8 cellular contexts compared by ENCODE assay signal in the genomic region with DNA sequence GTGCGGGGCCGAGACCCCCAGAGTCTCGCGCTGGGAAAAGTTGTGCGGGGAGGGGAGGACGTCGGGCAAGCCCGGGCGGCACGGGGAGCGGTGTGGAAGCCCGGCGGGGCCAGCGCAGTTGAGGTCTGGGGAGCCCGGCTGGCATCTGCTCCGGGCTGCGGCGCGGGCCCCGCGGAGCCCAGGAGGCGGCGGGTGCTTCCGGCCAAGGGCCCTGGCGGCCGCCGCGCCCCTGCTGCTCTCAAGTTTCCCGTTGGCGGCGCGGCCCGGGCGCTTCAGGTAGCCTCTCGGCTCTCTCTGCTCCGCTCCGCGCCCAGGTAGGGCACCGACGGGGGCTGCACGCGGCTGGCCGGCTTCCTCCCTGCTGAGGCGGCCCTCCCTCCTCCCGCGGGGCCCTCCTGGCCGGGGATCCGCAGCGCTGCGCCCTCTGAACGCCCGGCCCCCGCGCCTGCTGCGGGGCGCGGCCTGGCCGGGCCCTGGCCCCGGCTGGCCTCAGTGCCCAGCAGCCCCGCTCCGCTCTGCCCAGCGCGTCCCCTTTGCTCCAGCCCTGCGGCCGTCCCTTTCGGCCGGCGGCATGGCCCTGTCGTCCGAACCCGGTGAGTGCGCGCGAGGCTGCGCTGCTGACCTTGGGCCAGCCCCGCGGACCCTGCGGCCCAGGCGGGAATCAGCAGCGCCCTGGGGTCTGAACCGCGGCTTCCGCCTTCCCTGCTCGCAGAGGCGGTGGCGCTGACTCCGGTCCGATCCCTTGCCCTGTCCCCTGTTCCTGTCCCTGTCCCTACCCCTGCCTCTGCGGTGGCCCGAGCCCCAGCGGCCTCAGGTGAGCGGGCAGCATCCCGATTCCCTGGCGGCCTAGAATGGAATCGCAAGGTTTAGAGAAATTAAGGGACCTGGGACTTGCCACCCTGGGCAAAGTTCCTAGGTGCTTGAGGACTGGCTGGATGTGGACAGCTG. TPM values are rescaled to one million over a fixed set of nuclear protein-coding genes. Genes with fewer than 3 reads are reported as not detected.
DNase-seq lines count a peak whose midpoint lies in the region; ATAC-seq and TF ChIP-seq lines count a peak whose summit lies in the region.

No MANE protein-coding gene starts in this region.

- peaks cover 0 to 3% (median 0%) of the 10 kb centered on the region in 8 donors for H3K9me3 Mint-ChIP-seq in CD4-positive, alpha-beta memory T cell

- H3K36me3 ChIP-seq in CD4-positive, alpha-beta memory T cell (ENCODE audit: insufficient read depth, low read length): no peaks in the 10 kb centered on the region
- no peaks in the 10 kb centered on the region for H3K36me3 ChIP-seq in mammary epithelial cell (ENCODE audit: insufficient read depth, low read length)

- BruUV-seq in mammary epithelial cell (replicated peaks; lab: Mats Ljungman, UMichigan): no TSS peak

- intact Hi-C loops in CD4-positive, alpha-beta memory T cell (cut with micrococcal nuclease): loop anchor here (1.0 to 10.0 kb wide), 4 partner anchors 9 to 407 kb away; a partner anchor contains a TSS
- intact Hi-C loops in mammary epithelial cell (cut with micrococcal nuclease): loop anchor here (2.0 kb wide), 1 partner anchor 38 kb away; no protein-coding TSS in a partner anchor

- peak overlapping the region; percentile 76 for H3K27ac ChIP-seq in CD4-positive, alpha-beta memory T cell (ENCODE audit: low read depth, low read length)
- peak overlapping the region; percentile 60 for H3K27ac ChIP-seq in mammary epithelial cell (ENCODE audit: insufficient read depth, low read depth, low read length)

- peaks cover 0 to 2% of the 10 kb centered on the region in 2 donors for H3K27me3 Mint-ChIP-seq in CD4-positive, alpha-beta memory T cell
- H3K27me3 Mint-ChIP-seq in T-helper 17 cell: no peaks in the 10 kb centered on the region

- H4K20me1 ChIP-seq in mammary epithelial cell (ENCODE audit: insufficient read depth, low read length): no peaks in the 10 kb centered on the region

- H3K9ac ChIP-seq in mammary epithelial cell (ENCODE audit: insufficient read depth, low read length): peak overlapping the region; percentile 74

- 3% methylated on average over 20 of the region's 95 CpGs for WGBS in mammary epithelial cell (ENCODE audit: low coverage, missing lambda C conversion rate)

- peaks cover 26% of the 10 kb centered on the region for H3K79me2 ChIP-seq in mammary epithelial cell (ENCODE audit: insufficient read depth, low read length)

- peak overlapping the region; percentile 93 to 97 (median 96) for H3K27ac Mint-ChIP-seq in CD4-positive, alpha-beta memory T cell
- peak overlapping the region; percentile 99 for H3K27ac Mint-ChIP-seq in T-helper 17 cell

- H3K9me3 ChIP-seq in CD4-positive, alpha-beta memory T cell (ENCODE audit: control insufficient read depth in 1 of 2, low read length in 2 of 2): no peaks in the 10 kb centered on the region
- H3K9me3 ChIP-seq in T-helper 17 cell (ENCODE audit: control insufficient read depth, low read length, poor library complexity, severe bottlenecking) (no peaks in the 10 kb centered on the region), mammary epithelial cell (replicated peaks; ENCODE audit: insufficient read depth, low read length) (no peaks in the 10 kb centered on the region)

- H3K4me1 ChIP-seq in CD4-positive, alpha-beta memory T cell (ENCODE audit: insufficient read depth, low read length): peaks cover 44% of the 10 kb centered on the region
- peaks cover 45% of the 10 kb centered on the region for H3K4me1 ChIP-seq in mammary epithelial cell (ENCODE audit: insufficient read depth, low read length)

- H3K27me3 ChIP-seq in CD4-positive, alpha-beta memory T cell (ENCODE audit: insufficient read depth, low read length): no peaks in the 10 kb centered on the region
- H3K27me3 ChIP-seq in mammary epithelial cell (ENCODE audit: insufficient read depth, low read length): no peaks in the 10 kb centered on the region

- peak; percentile 46 to 72 for TF ChIP-seq CTCF in mammary epithelial cell (conservative IDR thresholded peaks at IDR 0.05 in 1 of 2, IDR thresholded peaks at IDR 0.05 in 1 of 2; ENCODE audit: extremely low read depth in 1 of 2, insufficient read depth in 1 of 2, low read depth in 1 of 2, low read length in 2 of 2)

- H3K4me1 Mint-ChIP-seq in CD4-positive, alpha-beta memory T cell: peaks cover 41 to 62% (median 49%) of the 10 kb centered on the region in 4 donors
- peaks cover 44% of the 10 kb centered on the region for H3K4me1 Mint-ChIP-seq in T-helper 17 cell

- ATAC-seq in HG02642 (IDR thresholded peaks at IDR 0.05; ENCODE audit: poor library complexity, unreplicated experiment) (peak; percentile 36), T-helper 17 cell (peak; percentile 73)

- H3K4me3 ChIP-seq in CD4-positive, alpha-beta memory T cell (ENCODE audit: low read length in 2 of 2): peak overlapping the region; percentile 39 to 66
- H3K4me3 ChIP-seq in mammary epithelial cell (replicated peaks in 1 of 3; ENCODE audit: insufficient read depth in 1 of 3, low read depth in 2 of 3, low read length in 3 of 3): peak overlapping the region; percentile 47 to 60 (median 59)

- peaks cover 0 to 3% of the 10 kb centered on the region in 2 donors for H3K36me3 Mint-ChIP-seq in CD4-positive, alpha-beta memory T cell
- H3K36me3 Mint-ChIP-seq in T-helper 17 cell (ENCODE audit: low read depth): peaks cover 2% of the 10 kb centered on the region

- H3K4me2 ChIP-seq in mammary epithelial cell (ENCODE audit: insufficient read depth, low read depth, low read length): peak overlapping the region; percentile 97

- in situ Hi-C loops in mammary epithelial cell (cut with MboI; ENCODE audit: low sequenced_read_pairs in 2 of 2): no loop called here

- H3K4me3 Mint-ChIP-seq in CD4-positive, alpha-beta memory T cell: peak overlapping the region; percentile 91 to 98 (median 94)
- peak overlapping the region; percentile 95 for H3K4me3 Mint-ChIP-seq in T-helper 17 cell

- peak overlapping the region; percentile 97 for H2AFZ ChIP-seq in mammary epithelial cell (ENCODE audit: low read depth, low read length)

- dilution Hi-C loops in mammary epithelial cell (cut with HindIII; ENCODE audit: low sequenced_read_pairs): no loop called here

- peak; percentile 56 to 67 (median 58) for DNase-seq in CD4-positive, alpha-beta memory T cell
- DNase-seq in T-helper 17 cell (peak; percentile 35 to 45 (median 37)), mammary epithelial cell (peak; percentile 50), islet precursor cell (peak; percentile 86), amniotic stem cell (lab: John Stamatoyannopoulos, UW) (no peak), HEK293T (ENCODE audit: extremely low spot score) (no peak)
- peak; percentile 52 for DNase-seq in stimulated activated CD4-positive, alpha-beta T cell treated with anti-CD3 and anti-CD28 coated beads, Interleukin-12 subunit alpha, Interleukin-12 subunit beta, amount 100 ng/mL, for 4 hours

- POLR2A ChIA-PET in CD4-positive, alpha-beta memory T cell (lab: Charles Lee; ENCODE audit: partially characterized antibody): interaction anchor here (0.9 to 2.0 kb wide), 4 partner anchors 10 to 407 kb away, joined by 3 to 8 read pairs (median 3); a partner anchor contains a TSS
- POLR2A ChIA-PET in HEK293T (lab: Yijun Ruan, JAX): no interaction called here

- CTCF ChIA-PET in CD4-positive, alpha-beta memory T cell (lab: Charles Lee; ENCODE audit: partially characterized antibody): interaction anchor here (0.7 to 7.1 kb wide), 8 partner anchors 8 to 274 kb away, joined by 3 to 52 read pairs (median 4); a partner anchor contains a TSS
- CTCF ChIA-PET in mammary epithelial cell (lab: Charles Lee; ENCODE audit: low non-redundant PET) (no interaction called here), HEK293T (lab: Yijun Ruan, JAX) (no interaction called here)

TF ChIP-seq in HEK293T, 16 proteins besides CTCF, POLR2A, EP300 and RAD21:
- no peak for TF ChIP-seq HDGF (IDR thresholded peaks at IDR 0.05; ENCODE audit: borderline replicate concordance)
- TF ChIP-seq FOXM1 (IDR thresholded peaks at IDR 0.05; ENCODE audit: borderline replicate concordance): no peak
- no peak for TF ChIP-seq TARDBP (IDR thresholded peaks at IDR 0.05)
- TF ChIP-seq BHLHE40 (IDR thresholded peaks at IDR 0.05; ENCODE audit: borderline replicate concordance): no peak
- TF ChIP-seq ARNT (IDR thresholded peaks at IDR 0.05): no peak
- no peak for TF ChIP-seq ELF4 (IDR thresholded peaks at IDR 0.05)
- no peak for TF ChIP-seq NFRKB (IDR thresholded peaks at IDR 0.05)
- no peak for TF ChIP-seq FOXA1 (IDR thresholded peaks at IDR 0.05)
- TF ChIP-seq LEF1 (IDR thresholded peaks at IDR 0.05; ENCODE audit: borderline replicate concordance): no peak
- no peak for TF ChIP-seq CTBP1 (IDR thresholded peaks at IDR 0.05; ENCODE audit: borderline replicate concordance)
- no peak for TF ChIP-seq ZNF384 (IDR thresholded peaks at IDR 0.05)
- TF ChIP-seq FOXK2 (IDR thresholded peaks at IDR 0.05): no peak
- TF ChIP-seq, protein P1, sequence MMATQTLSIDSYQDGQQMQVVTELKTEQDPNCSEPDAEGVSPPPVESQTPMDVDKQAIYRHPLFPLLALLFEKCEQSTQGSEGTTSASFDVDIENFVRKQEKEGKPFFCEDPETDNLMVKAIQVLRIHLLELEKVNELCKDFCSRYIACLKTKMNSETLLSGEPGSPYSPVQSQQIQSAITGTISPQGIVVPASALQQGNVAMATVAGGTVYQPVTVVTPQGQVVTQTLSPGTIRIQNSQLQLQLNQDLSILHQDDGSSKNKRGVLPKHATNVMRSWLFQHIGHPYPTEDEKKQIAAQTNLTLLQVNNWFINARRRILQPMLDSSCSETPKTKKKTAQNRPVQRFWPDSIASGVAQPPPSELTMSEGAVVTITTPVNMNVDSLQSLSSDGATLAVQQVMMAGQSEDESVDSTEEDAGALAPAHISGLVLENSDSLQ (IDR thresholded peaks at IDR 0.05): no peak
- no peak for TF ChIP-seq SUZ12 (IDR thresholded peaks at IDR 0.05)
- TF ChIP-seq SP1 (IDR thresholded peaks at IDR 0.05): no peak
- no peak for TF ChIP-seq L3MBTL2 (conservative IDR thresholded peaks at IDR 0.05)

RNA-seq across cellular contexts. Expression of a gene that starts 4.3 kb away (rescaled TPM):
- 10 to 100 TPM; 42.1 to 43.4 TPM for total RNA-seq in CD4-positive, alpha-beta memory T cell
- 10 to 100 TPM; 10.9 to 18.2 TPM for polyA plus RNA-seq in CD4-positive, alpha-beta memory T cell
- 10 to 100 TPM; 16.8 to 20.2 TPM for total RNA-seq in T-helper 17 cell
- 1 to 10 TPM; 6.7 to 8.2 TPM for total RNA-seq in mammary epithelial cell
- polyA plus RNA-seq in mammary epithelial cell: 5.3 TPM
- polyA minus RNA-seq in mammary epithelial cell: 37.1 TPM

Comparison
In these comparisons a context has a peak if more than half of its experiments do, and no peak if none do; other contexts are left out.
1. DNase-seq: peak in CD4-positive, alpha-beta memory T cell (5 of 5), T-helper 17 cell (3 of 3), mammary epithelial cell (single experiment), islet precursor cell (single experiment) and stimulated activated CD4-positive, alpha-beta T cell treated with anti-CD3 and anti-CD28 coated beads, Interleukin-12 subunit alpha, Interleukin-12 subunit beta, amount 100 ng/mL, for 4 hours (single experiment); none in amniotic stem cell (single experiment) and HEK293T (single experiment).